Comparison of ENCODE assay signal across 27 cellular contexts in the genomic region with DNA sequence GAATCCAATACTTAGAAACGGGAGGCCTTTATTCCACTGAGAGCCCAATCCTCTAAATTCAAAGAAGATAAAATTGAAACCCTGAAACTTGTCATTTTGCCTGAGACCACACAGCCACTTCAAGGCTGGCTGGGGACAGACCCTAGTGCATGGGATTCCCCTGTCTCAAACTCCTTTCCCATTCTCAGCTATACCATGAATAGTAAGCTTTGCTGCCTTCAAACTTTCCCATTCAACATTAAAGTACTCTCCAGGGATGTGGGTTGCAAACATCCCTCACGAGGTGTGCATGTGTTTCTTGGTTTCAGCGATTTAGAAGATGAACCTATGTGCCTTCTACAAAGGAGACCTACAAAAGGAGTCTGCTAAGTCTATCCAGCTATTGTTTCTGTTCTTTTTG.
DNase-seq lines count a peak whose midpoint lies in the region; ATAC-seq, FAIRE-seq and TF ChIP-seq lines count a peak whose summit lies in the region.
"Had no signal": no experiment of that assay in that cellular context is flagged by ENCODE, and none has a peak within 500 bp of the region (broad histone marks: within the 10 kb centered on the region; RNA-seq: fewer than 3 reads in every experiment).

No MANE protein-coding gene starts in this region.

- H3K4me1 ChIP-seq in GM12878 (ENCODE audit: control insufficient read depth, insufficient read depth, low read length) (peaks cover 3% of the 10 kb centered on the region; the same call in 1 of the 2 replicates), heart left ventricle (no peaks in the 10 kb centered on the region)
- H3K4me1 ChIP-seq: left lung, tibial nerve had no signal

- TF ChIP-seq CTCF in GM12878 (IDR thresholded peaks at IDR 0.05 in 2 of 3, conservative IDR thresholded peaks at IDR 0.05 in 1 of 3; ENCODE audit: control insufficient read depth in 2 of 3, extremely low read depth in 1 of 3, insufficient read depth in 1 of 3, low read depth in 3 of 3, low read length in 3 of 3) (no peak), heart left ventricle (IDR thresholded peaks at IDR 0.05) (no peak)

- no peaks in the 10 kb centered on the region for H4K20me1 ChIP-seq in GM12878 (ENCODE audit: control insufficient read depth, insufficient read depth)

- peak; percentile 64 for DNase-seq in GM12878 (ENCODE audit: low read depth, low spot score)
- no peak for DNase-seq in stimulated activated CD4-positive, alpha-beta T cell treated with anti-CD3 and anti-CD28 coated beads, Interleukin-2, amount 100 ng/mL, for 24 hours
- DNase-seq in urothelium cell line (ENCODE audit: low spot score), result no peak
- DNase-seq in heart left ventricle, result no peak
- no peak for DNase-seq in HPDE6-E6E7 (ENCODE audit: extremely low spot score)
- DNase-seq: activated CD4-positive, alpha-beta T cell treated with anti-CD3 and anti-CD28 coated beads, Interleukin-2, amount 10 ng/mL, durations not matched to agents 24 days and 14 days; activated CD8-positive, alpha-beta memory T cell treated with anti-CD3 and anti-CD28 coated beads, Interleukin-2, amount 10 ng/mL, durations not matched to agents 7 days and 5 days; CD4-positive, alpha-beta memory T cell; DMS 273 treated with DMSO at 0.1 percent for 48 hours; effector CD4-positive, alpha-beta T cell; erythroblast; foreskin fibroblast; GM23248; KBM-7; left lung; naive thymus-derived CD8-positive, alpha-beta T cell; NCI-H146; NCI-H2171; NCI-H526; stimulated activated CD4-positive, alpha-beta T cell treated with anti-CD3 and anti-CD28 coated beads, Interleukin-4, amount 100 ng/mL, for 4 hours; T-helper 2 cell had no signal

- in situ Hi-C loops in GM12878 (cut with MboI), result no loop called here

- FAIRE-seq in GM12878 (lab: Jason Lieb, UNC) (peak; percentile 52), urothelium cell line (lab: Jason Lieb, UNC) (no peak)

- no peaks in the 10 kb centered on the region for H3K79me2 ChIP-seq in GM12878 (ENCODE audit: control insufficient read depth, insufficient read depth, low read length)

- H3K9ac ChIP-seq in GM12878 (ENCODE audit: control insufficient read depth, insufficient read depth, low read length), result no peak overlapping the region
- H3K9ac ChIP-seq: GM23248 had no signal

- no peaks in the 10 kb centered on the region; the same call in 2 of the 3 replicates for H3K9me3 ChIP-seq in GM12878 (replicated peaks; ENCODE audit: control insufficient read depth, insufficient read depth, low read length)
- H3K9me3 ChIP-seq in heart left ventricle, result no peaks in the 10 kb centered on the region
- H3K9me3 ChIP-seq: tibial nerve had no signal

- no peak overlapping the region; the same call in 1 of the 2 replicates for H3K4me2 ChIP-seq in GM12878 (ENCODE audit: control insufficient read depth, insufficient read depth)

- 0% methylated on average over 3 of the region's 3 CpGs for WGBS in GM12878 (ENCODE audit: insufficient coverage, insufficient replicate concordance, low lambda C conversion rate, missing lambda C conversion rate)
- 63 to 84% (median 66%) methylated on average over 3 of the region's 3 CpGs for WGBS in heart left ventricle, 4 donors

- H3K4me3 ChIP-seq in GM12878 (no peak overlapping the region), heart left ventricle (no peak overlapping the region)
- H3K4me3 ChIP-seq: GM23248, left lung, tibial nerve had no signal

- no TSS peak for BruUV-seq in GM12878 (replicated peaks; lab: Mats Ljungman, UMichigan)

- CTCF ChIA-PET in GM12878 (lab: Yijun Ruan, JAX), result no interaction called here

- no peak for TF ChIP-seq RAD21 in GM12878 (IDR thresholded peaks at IDR 0.05; ENCODE audit: insufficient read depth, low read depth, low read length)

- intact Hi-C loops in GM12878 (cut with micrococcal nuclease; ENCODE audit: unreplicated experiment), result no loop called here
- intact Hi-C loops in heart left ventricle (cut with DNase I), result no loop called here

- peak; percentile 65 for ATAC-seq in GM19395 (IDR thresholded peaks at IDR 0.05; ENCODE audit: unreplicated experiment)
- peak; percentile 70 for ATAC-seq in HG02588 (IDR thresholded peaks at IDR 0.05; ENCODE audit: unreplicated experiment)
- ATAC-seq in HG03045 (IDR thresholded peaks at IDR 0.05; ENCODE audit: unreplicated experiment), result peak; percentile 48
- peak; percentile 89 for ATAC-seq in GM12878
- ATAC-seq in heart left ventricle, result no peak
- ATAC-seq: activated CD8-positive, alpha-beta memory T cell treated with anti-CD3 and anti-CD28 coated beads, Interleukin-2, amount 10 ng/mL, durations not matched to agents 7 days and 5 days; activated T-helper 17 cell treated with anti-CD3 and anti-CD28 coated beads, Interleukin-2, amount 50 U/mL, for 72 hours; left lung; naive thymus-derived CD8-positive, alpha-beta T cell had no signal

- RAD21 ChIA-PET in GM12878 (lab: Charles Lee; ENCODE audit: unreplicated experiment), result no interaction called here

- H3K27me3 ChIP-seq in GM12878 (replicated peaks in 1 of 2; ENCODE audit: control insufficient read depth in 2 of 2, insufficient read depth in 2 of 2, low read length in 1 of 2) (no peaks in the 10 kb centered on the region), heart left ventricle (no peaks in the 10 kb centered on the region)
- H3K27me3 ChIP-seq: left lung, tibial nerve had no signal

- POLR2A ChIA-PET in GM12878 (lab: Charles Lee), result no interaction called here

- no peak for TF ChIP-seq POLR2A in GM12878 (IDR thresholded peaks at IDR 0.05; ENCODE audit: low read depth, low read length)
- no peak for TF ChIP-seq POLR2A in heart left ventricle (IDR thresholded peaks at IDR 0.05)

- SMC1A ChIA-PET in GM12878 (lab: Charles Lee; ENCODE audit: uncharacterized antibody, unreplicated experiment), result interaction anchor here (0.8 to 1.2 kb wide), 2 partner anchors 36 to 41 kb away, joined by 3 read pairs; no protein-coding TSS in a partner anchor

- H2AFZ ChIP-seq in GM12878 (ENCODE audit: control insufficient read depth, low read depth, low read length), result peak overlapping the region; percentile 30; the same call in 1 of the 2 replicates
- H2AFZ ChIP-seq: GM23248 had no signal

- H3K36me3 ChIP-seq in GM12878 (ENCODE audit: control insufficient read depth in 2 of 2, insufficient read depth in 2 of 2, low read length in 1 of 2) (no peaks in the 10 kb centered on the region), heart left ventricle (no peaks in the 10 kb centered on the region)
- H3K36me3 ChIP-seq: left lung, tibial nerve had no signal

- TF ChIP-seq EP300 in GM12878 (IDR thresholded peaks at IDR 0.05; ENCODE audit: borderline replicate concordance in 1 of 2, control insufficient read depth in 1 of 2, low read depth in 2 of 2, low read length in 2 of 2), result no peak; a peak in 2 of 4 replicates

- H3K27ac ChIP-seq in GM12878 (ENCODE audit: control insufficient read depth, insufficient read depth) (no peak overlapping the region), heart left ventricle (no peak overlapping the region)
- H3K27ac ChIP-seq: GM23248, left lung, tibial nerve, VCaP had no signal

TF ChIP-seq in GM12878, 131 proteins besides CTCF, POLR2A, EP300 and RAD21 (continues in another document):
- TF ChIP-seq, protein P1, sequence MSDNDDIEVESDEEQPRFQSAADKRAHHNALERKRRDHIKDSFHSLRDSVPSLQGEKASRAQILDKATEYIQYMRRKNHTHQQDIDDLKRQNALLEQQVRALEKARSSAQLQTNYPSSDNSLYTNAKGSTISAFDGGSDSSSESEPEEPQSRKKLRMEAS (IDR thresholded peaks at IDR 0.05; ENCODE audit: low read depth, low read length), result no peak
- TF ChIP-seq BHLHE40 (IDR thresholded peaks at IDR 0.05; ENCODE audit: borderline replicate concordance in 1 of 2, low read depth in 2 of 2, low read length in 1 of 2), result peak; percentile 78 to 84
- TF ChIP-seq, protein P2, sequence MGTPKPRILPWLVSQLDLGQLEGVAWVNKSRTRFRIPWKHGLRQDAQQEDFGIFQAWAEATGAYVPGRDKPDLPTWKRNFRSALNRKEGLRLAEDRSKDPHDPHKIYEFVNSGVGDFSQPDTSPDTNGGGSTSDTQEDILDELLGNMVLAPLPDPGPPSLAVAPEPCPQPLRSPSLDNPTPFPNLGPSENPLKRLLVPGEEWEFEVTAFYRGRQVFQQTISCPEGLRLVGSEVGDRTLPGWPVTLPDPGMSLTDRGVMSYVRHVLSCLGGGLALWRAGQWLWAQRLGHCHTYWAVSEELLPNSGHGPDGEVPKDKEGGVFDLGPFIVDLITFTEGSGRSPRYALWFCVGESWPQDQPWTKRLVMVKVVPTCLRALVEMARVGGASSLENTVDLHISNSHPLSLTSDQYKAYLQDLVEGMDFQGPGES (IDR thresholded peaks at IDR 0.05), result no peak
- TF ChIP-seq, protein P3, sequence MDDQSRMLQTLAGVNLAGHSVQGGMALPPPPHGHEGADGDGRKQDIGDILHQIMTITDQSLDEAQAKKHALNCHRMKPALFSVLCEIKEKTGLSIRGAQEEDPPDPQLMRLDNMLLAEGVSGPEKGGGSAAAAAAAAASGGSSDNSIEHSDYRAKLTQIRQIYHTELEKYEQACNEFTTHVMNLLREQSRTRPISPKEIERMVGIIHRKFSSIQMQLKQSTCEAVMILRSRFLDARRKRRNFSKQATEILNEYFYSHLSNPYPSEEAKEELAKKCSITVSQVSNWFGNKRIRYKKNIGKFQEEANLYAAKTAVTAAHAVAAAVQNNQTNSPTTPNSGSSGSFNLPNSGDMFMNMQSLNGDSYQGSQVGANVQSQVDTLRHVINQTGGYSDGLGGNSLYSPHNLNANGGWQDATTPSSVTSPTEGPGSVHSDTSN (IDR thresholded peaks at IDR 0.05; ENCODE audit: insufficient replicate concordance, low read depth, low read length), result no peak
- TF ChIP-seq TCF12 (IDR thresholded peaks at IDR 0.05; ENCODE audit: low read depth, low read length), result no peak
- TF ChIP-seq, protein P4, sequence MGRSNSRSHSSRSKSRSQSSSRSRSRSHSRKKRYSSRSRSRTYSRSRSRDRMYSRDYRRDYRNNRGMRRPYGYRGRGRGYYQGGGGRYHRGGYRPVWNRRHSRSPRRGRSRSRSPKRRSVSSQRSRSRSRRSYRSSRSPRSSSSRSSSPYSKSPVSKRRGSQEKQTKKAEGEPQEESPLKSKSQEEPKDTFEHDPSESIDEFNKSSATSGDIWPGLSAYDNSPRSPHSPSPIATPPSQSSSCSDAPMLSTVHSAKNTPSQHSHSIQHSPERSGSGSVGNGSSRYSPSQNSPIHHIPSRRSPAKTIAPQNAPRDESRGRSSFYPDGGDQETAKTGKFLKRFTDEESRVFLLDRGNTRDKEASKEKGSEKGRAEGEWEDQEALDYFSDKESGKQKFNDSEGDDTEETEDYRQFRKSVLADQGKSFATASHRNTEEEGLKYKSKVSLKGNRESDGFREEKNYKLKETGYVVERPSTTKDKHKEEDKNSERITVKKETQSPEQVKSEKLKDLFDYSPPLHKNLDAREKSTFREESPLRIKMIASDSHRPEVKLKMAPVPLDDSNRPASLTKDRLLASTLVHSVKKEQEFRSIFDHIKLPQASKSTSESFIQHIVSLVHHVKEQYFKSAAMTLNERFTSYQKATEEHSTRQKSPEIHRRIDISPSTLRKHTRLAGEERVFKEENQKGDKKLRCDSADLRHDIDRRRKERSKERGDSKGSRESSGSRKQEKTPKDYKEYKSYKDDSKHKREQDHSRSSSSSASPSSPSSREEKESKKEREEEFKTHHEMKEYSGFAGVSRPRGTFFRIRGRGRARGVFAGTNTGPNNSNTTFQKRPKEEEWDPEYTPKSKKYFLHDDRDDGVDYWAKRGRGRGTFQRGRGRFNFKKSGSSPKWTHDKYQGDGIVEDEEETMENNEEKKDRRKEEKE (IDR thresholded peaks at IDR 0.05), result no peak

Comparison
In these comparisons a context has a peak if more than half of its experiments do, and no peak if none do; other contexts are left out.
1. ATAC-seq: peak in GM19395 (single experiment), HG02588 (single experiment), HG03045 (single experiment) and GM12878 (single experiment); none in heart left ventricle (0 of 4).